ENCODE assay signal across 10 cellular contexts in genomic region chr19:35754365-35755139, GRCh38. TPM values are rescaled to one million over a fixed set of nuclear protein-coding genes. Genes with fewer than 3 reads are reported as not detected.
DNase-seq lines count a peak whose midpoint lies in the region; ATAC-seq, FAIRE-seq and TF ChIP-seq lines count a peak whose summit lies in the region.
"Had no signal": no experiment of that assay in that cellular context is flagged by ENCODE, and none has a peak within 500 bp of the region (broad histone marks: within the 10 kb centered on the region; RNA-seq: fewer than 3 reads in every experiment).

No MANE protein-coding gene starts in this region.

- peaks cover 6% of the 10 kb centered on the region; the same call in 1 of the 2 replicates for H4K20me1 ChIP-seq in IMR-90 (ENCODE audit: insufficient read depth, low read length)
- H4K20me1 ChIP-seq in astrocyte (ENCODE audit: insufficient read depth, low read length), result peaks cover 21% of the 10 kb centered on the region

- H3K4me3 ChIP-seq in IMR-90 (ENCODE audit: insufficient read depth, low read depth, low read length) (no peak overlapping the region), astrocyte (ENCODE audit: insufficient read depth, low read depth, low read length) (no peak overlapping the region)

- no peaks in the 10 kb centered on the region for H3K9me3 ChIP-seq in IMR-90 (ENCODE audit: control insufficient read depth, insufficient read depth, low read length)
- H3K9me3 ChIP-seq in astrocyte (ENCODE audit: insufficient read depth, low read depth, low read length), result no peaks in the 10 kb centered on the region

- ATAC-seq in IMR-90 (ENCODE audit: low read depth), result no peak
- no peak for ATAC-seq in memory B cell (ENCODE audit: low read depth)
- no peak for ATAC-seq in HG03457 (IDR thresholded peaks at IDR 0.05; ENCODE audit: unreplicated experiment)
- ATAC-seq in GM21447 (IDR thresholded peaks at IDR 0.05; ENCODE audit: unreplicated experiment), result no peak
- ATAC-seq: activated CD4-positive, CD25-positive, alpha-beta regulatory T cell treated with anti-CD3 and anti-CD28 coated beads, Interleukin-2, amount 50 U/mL, for 24 hours had no signal

- no peak for DNase-seq in IMR-90
- no peak for DNase-seq in astrocyte (ENCODE audit: low read depth)
- no peak for DNase-seq in memory B cell (ENCODE audit: low spot score in 2 of 2)
- DNase-seq in COLO829 (ENCODE audit: low spot score), result no peak
- DNase-seq: effector CD4-positive, alpha-beta T cell had no signal

- H3K27ac ChIP-seq in IMR-90 (ENCODE audit: insufficient read depth, low read length) (no peak overlapping the region), astrocyte (ENCODE audit: low read depth, low read length) (no peak overlapping the region), temporal lobe (ENCODE audit: low read depth, low read length) (peak overlapping the region; percentile 19)

- H3K79me1 ChIP-seq in IMR-90 (ENCODE audit: low read depth in 1 of 2, low read length in 2 of 2), result peaks cover 28 to 67% of the 10 kb centered on the region in 2 experiments; a peak in 3 of 4 replicates

- no peak overlapping the region for H2BK15ac ChIP-seq in IMR-90 (ENCODE audit: low read depth, low read length)

- H3K27me3 Mint-ChIP-seq in astrocyte (ENCODE audit: low read depth, unreplicated experiment) (peaks cover 2% of the 10 kb centered on the region), memory B cell (peaks cover 13% of the 10 kb centered on the region)

- FAIRE-seq in astrocyte (lab: Jason Lieb, UNC), result no peak

- no peak overlapping the region for H3K14ac ChIP-seq in IMR-90 (replicated peaks; ENCODE audit: low read depth, low read length)

- no peak for TF ChIP-seq CTCF in IMR-90 (conservative IDR thresholded peaks at IDR 0.05; ENCODE audit: low read depth, low read length)
- TF ChIP-seq CTCF in astrocyte (IDR thresholded peaks at IDR 0.05; ENCODE audit: insufficient read depth, low read depth, low read length), result no peak

- peak overlapping the region in 1 of 2 experiments; percentile 80; a peak in 1 of 4 replicates for H4K8ac ChIP-seq in IMR-90 (ENCODE audit: low read depth in 2 of 2, low read length in 2 of 2)

- H3K4me1 ChIP-seq in IMR-90 (ENCODE audit: control insufficient read depth, insufficient read depth, low read length) (peaks cover 13% of the 10 kb centered on the region), astrocyte (ENCODE audit: insufficient read depth, low read length) (peaks cover 35% of the 10 kb centered on the region)

- H3K18ac ChIP-seq in IMR-90 (ENCODE audit: low read depth, low read length), result no peak overlapping the region

- intact Hi-C loops in IMR-90 (cut with micrococcal nuclease), result loop anchor here (5.0 kb wide), 1 partner anchor 178 kb away; no protein-coding TSS in a partner anchor

- H3K23ac ChIP-seq in IMR-90 (ENCODE audit: low read depth, low read length), result no peak overlapping the region

- no peak overlapping the region; the same call in 1 of the 2 replicates for H3K4ac ChIP-seq in IMR-90 (ENCODE audit: low read depth, low read length)

- H3K27me3 ChIP-seq in IMR-90 (ENCODE audit: control insufficient read depth, insufficient read depth, low read length) (no peaks in the 10 kb centered on the region), astrocyte (ENCODE audit: insufficient read depth, low read length) (no peaks in the 10 kb centered on the region)

- in situ Hi-C loops in IMR-90 (cut with MboI; ENCODE audit: low sequenced_read_pairs), result no loop called here

- no peak for TF ChIP-seq RAD21 in IMR-90 (IDR thresholded peaks at IDR 0.05; ENCODE audit: low read length)

- H3K4me1 Mint-ChIP-seq in astrocyte (ENCODE audit: low read depth, unreplicated experiment) (peaks cover 22% of the 10 kb centered on the region), memory B cell (peaks cover 26% of the 10 kb centered on the region)

- dilution Hi-C loops in IMR-90 (cut with HindIII; ENCODE audit: low sequenced_read_pairs, unreplicated experiment), result no loop called here

- CTCF ChIA-PET in IMR-90 (lab: Yijun Ruan, JAX), result no interaction called here

- no peak overlapping the region for H2AFZ ChIP-seq in IMR-90 (replicated peaks; ENCODE audit: low read length, poor library complexity)
- no peak overlapping the region for H2AFZ ChIP-seq in astrocyte (ENCODE audit: low read depth, low read length)

- H2BK120ac ChIP-seq in IMR-90 (ENCODE audit: low read depth, low read length), result no peak overlapping the region

- TF ChIP-seq POLR2A in IMR-90 (IDR thresholded peaks at IDR 0.05; ENCODE audit: low read depth, low read length), result no peak; the same call in 1 of the 2 replicates

- H3K9ac ChIP-seq in IMR-90 (ENCODE audit: low read depth, low read length) (no peak overlapping the region), astrocyte (ENCODE audit: low read length) (no peak overlapping the region)

- H3K36me3 Mint-ChIP-seq in astrocyte (ENCODE audit: low read depth, unreplicated experiment) (peaks cover 18% of the 10 kb centered on the region), memory B cell (peaks cover 24% of the 10 kb centered on the region)

- 0 out of 2 replicates have a peak, but pooled peaks cover 13% of the 10 kb centered on the region for H3K9me1 ChIP-seq in IMR-90 (ENCODE audit: insufficient read depth, low read length)

- peaks cover 41% of the 10 kb centered on the region for H3K79me2 ChIP-seq in astrocyte (ENCODE audit: insufficient read depth, low read length)

- no peak overlapping the region for H3K4me3 Mint-ChIP-seq in astrocyte (ENCODE audit: unreplicated experiment)
- H3K4me3 Mint-ChIP-seq in memory B cell, result peak overlapping the region; percentile 53

- TSS peak; percentile 96 for BruUV-seq in IMR-90 (replicated peaks; lab: Mats Ljungman, UMichigan)

- no peak overlapping the region for H3K27ac Mint-ChIP-seq in astrocyte (ENCODE audit: unreplicated experiment)
- H3K27ac Mint-ChIP-seq in memory B cell, result no peak overlapping the region

- POLR2A ChIA-PET in IMR-90 (lab: Charles Lee; ENCODE audit: unreplicated experiment), result interaction anchor here (0.6 kb wide), 1 partner anchor 17 kb away, joined by 3 read pairs; no protein-coding TSS in a partner anchor

- H2BK5ac ChIP-seq in IMR-90 (ENCODE audit: low read depth, low read length, poor library complexity, severe bottlenecking), result no peak overlapping the region

- H4K5ac ChIP-seq in IMR-90 (ENCODE audit: low read depth, low read length), result no peak overlapping the region

- H4K91ac ChIP-seq in IMR-90 (ENCODE audit: insufficient read depth, low read depth, low read length), result no peak overlapping the region

- H2AK9ac ChIP-seq in IMR-90 (replicated peaks; ENCODE audit: low read depth, low read length, poor library complexity), result no peak overlapping the region

- H3K4me2 ChIP-seq in IMR-90 (ENCODE audit: low read depth, low read length) (no peak overlapping the region), astrocyte (ENCODE audit: low read length) (peak overlapping the region; percentile 96)

- H3K36me3 ChIP-seq in IMR-90 (ENCODE audit: control insufficient read depth, insufficient read depth, low read length) (peaks cover 29% of the 10 kb centered on the region; the same call in 1 of the 2 replicates), astrocyte (ENCODE audit: insufficient read depth, low read length) (peaks cover 5% of the 10 kb centered on the region)

- H3K56ac ChIP-seq in IMR-90 (ENCODE audit: extremely low read depth, insufficient read depth, low read length), result no peak overlapping the region

- H2AK5ac ChIP-seq in IMR-90 (ENCODE audit: low read depth, low read length), result 0 out of 2 replicates have a peak overlapping the region, but pooled peaks have one; percentile 92

- no peak overlapping the region for H2BK20ac ChIP-seq in IMR-90 (ENCODE audit: low read depth, low read length)

- H3K9me3 Mint-ChIP-seq in astrocyte (ENCODE audit: unreplicated experiment), result no peaks in the 10 kb centered on the region
- no peaks in the 10 kb centered on the region for H3K9me3 Mint-ChIP-seq in memory B cell

- WGBS in IMR-90 (ENCODE audit: extremely low coverage in 2 of 2, insufficient read length in 1 of 2), 2 experiments, result 72% methylated on average over 3 of the region's 13 CpGs; no CpG with 5 or more reads in 1 of the 2 experiments

TF ChIP-seq in IMR-90, 13 proteins besides CTCF, POLR2A, EP300 and RAD21 (continues in another document):
- TF ChIP-seq SMC3 (IDR thresholded peaks at IDR 0.05; ENCODE audit: low read depth, low read length), result no peak
- no peak for TF ChIP-seq RCOR1 (IDR thresholded peaks at IDR 0.05; ENCODE audit: insufficient replicate concordance, low read length)
- no peak for TF ChIP-seq MXI1 (IDR thresholded peaks at IDR 0.05; ENCODE audit: borderline replicate concordance, low read depth, low read length)

RNA-seq across cellular contexts. Expression of gene HSPB6, which starts 2.3 kb away (rescaled TPM):
- 5.7 and 6.9 TPM in 2 replicates for total RNA-seq in IMR-90 (2012; rRNA removed)
- polyA plus RNA-seq in IMR-90 (2012; rRNA removed), result 188 and 206 TPM in 2 replicates
- 289 and 477 TPM in 2 replicates for polyA plus RNA-seq in IMR-90 (2012; cell fraction: cytosol; rRNA removed)
- polyA plus RNA-seq in IMR-90 (2012; cell fraction: nucleus; rRNA removed; ENCODE audit: low replicate concordance), result 108 and 164 TPM in 2 replicates
- 1.2 and 1.9 TPM in 2 replicates for total RNA-seq in astrocyte
- 0.25 TPM for total RNA-seq in temporal lobe
- total RNA-seq: H4 had no signal

RNA-seq across cellular contexts. Expression of gene PROSER3, which starts 3.4 kb away (rescaled TPM):
- total RNA-seq in IMR-90 (2012; rRNA removed) (3.3 and 5.4 TPM in 2 replicates), astrocyte (32.9 and 35.6 TPM in 2 replicates), temporal lobe (1.2 TPM)
- 17.9 and 21.8 TPM in 2 replicates for polyA plus RNA-seq in IMR-90 (2012; rRNA removed)
- 8.2 and 11.7 TPM in 2 replicates for polyA plus RNA-seq in IMR-90 (2012; cell fraction: cytosol; rRNA removed)
- polyA plus RNA-seq in IMR-90 (2012; cell fraction: nucleus; rRNA removed; ENCODE audit: low replicate concordance), result 49.4 and 79.7 TPM in 2 replicates

RNA-seq across cellular contexts. Expression of gene LIN37, which starts 6.2 kb away (rescaled TPM):
- 12.7 and 12.8 TPM in 2 replicates for total RNA-seq in IMR-90 (2012; rRNA removed)
- polyA plus RNA-seq in IMR-90 (2012; rRNA removed), result 17.2 and 23.1 TPM in 2 replicates
- 23.5 and 32.0 TPM in 2 replicates for polyA plus RNA-seq in IMR-90 (2012; cell fraction: cytosol; rRNA removed)
- 62.1 and 105 TPM in 2 replicates for polyA plus RNA-seq in IMR-90 (2012; cell fraction: nucleus; rRNA removed; ENCODE audit: low replicate concordance)
- total RNA-seq in astrocyte, result 12.7 and 15.6 TPM in 2 replicates
- 5.7 TPM for total RNA-seq in temporal lobe

RNA-seq across cellular contexts. Expression of gene PSENEN, which starts 9.1 kb away (rescaled TPM):
- total RNA-seq in IMR-90 (2012; rRNA removed) (8.6 and 9.0 TPM in 2 replicates), astrocyte (97.5 and 100 TPM in 2 replicates), temporal lobe (9.8 TPM)
- polyA plus RNA-seq in IMR-90 (2012; rRNA removed), result 47.0 and 59.1 TPM in 2 replicates
- polyA plus RNA-seq in IMR-90 (2012; cell fraction: cytosol; rRNA removed), result 37.3 and 47.2 TPM in 2 replicates
- polyA plus RNA-seq in IMR-90 (2012; cell fraction: nucleus; rRNA removed; ENCODE audit: low replicate concordance), result 8.1 and 11.5 TPM in 2 replicates

RNA-seq across cellular contexts. Expression of gene U2AF1L4, which starts 9.3 kb away (rescaled TPM):
- total RNA-seq in IMR-90 (2012; rRNA removed) (6.1 and 8.1 TPM in 2 replicates), astrocyte (15.7 and 16.6 TPM in 2 replicates), temporal lobe (3.4 TPM)
- 15.0 and 15.6 TPM in 2 replicates for polyA plus RNA-seq in IMR-90 (2012; rRNA removed)
- 10.4 and 13.4 TPM in 2 replicates for polyA plus RNA-seq in IMR-90 (2012; cell fraction: cytosol; rRNA removed)
- 55.1 and 76.6 TPM in 2 replicates for polyA plus RNA-seq in IMR-90 (2012; cell fraction: nucleus; rRNA removed; ENCODE audit: low replicate concordance)
